9 cellular contexts compared by ENCODE assay signal in the genomic region with DNA sequence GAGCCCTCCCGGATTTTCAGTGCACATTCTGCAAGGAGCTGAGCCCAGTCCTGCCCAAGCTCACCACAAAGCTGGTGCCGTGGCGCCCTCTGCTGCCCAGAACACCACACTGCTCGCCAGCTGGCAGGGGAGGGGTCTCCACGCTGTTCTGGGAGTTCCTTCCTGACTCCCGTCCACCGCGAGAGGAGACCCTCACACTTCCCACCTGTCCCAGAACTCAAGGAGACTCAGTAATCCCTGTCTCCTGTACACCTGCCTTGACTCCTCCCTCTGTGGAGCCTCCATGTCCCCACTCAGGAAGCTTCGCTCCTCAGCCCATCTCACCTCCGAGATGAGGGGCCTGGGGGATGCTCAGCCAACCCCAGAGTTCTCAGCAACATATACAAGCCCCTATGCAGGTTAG. TPM values are rescaled to one million over a fixed set of nuclear protein-coding genes. Genes with fewer than 3 reads are reported as not detected.
DNase-seq lines count a peak whose midpoint lies in the region; ATAC-seq and TF ChIP-seq lines count a peak whose summit lies in the region.
"Had no signal": no experiment of that assay in that cellular context is flagged by ENCODE, and none has a peak within 500 bp of the region (broad histone marks: within the 10 kb centered on the region; RNA-seq: fewer than 3 reads in every experiment).

No MANE protein-coding gene starts in this region.

- H3K4me3 ChIP-seq in CD8-positive, alpha-beta memory T cell (ENCODE audit: low read length): peak overlapping the region; percentile 26
- H3K4me3 ChIP-seq in mammary epithelial cell (replicated peaks in 1 of 3; ENCODE audit: insufficient read depth in 1 of 3, low read depth in 2 of 3, low read length in 3 of 3): no peak overlapping the region

- POLR2A ChIA-PET in CD8-positive, alpha-beta memory T cell (lab: Charles Lee): interaction anchor here (0.6 to 1.6 kb wide), 6 partner anchors 9 to 49 kb away, joined by 3 to 5 read pairs (median 4); no protein-coding TSS in a partner anchor
- POLR2A ChIA-PET in WTC11 (lab: Charles Lee): interaction anchor here (1.0 kb wide), 2 partner anchors 38 to 565 kb away, joined by 3 read pairs; no protein-coding TSS in a partner anchor

- no peaks in the 10 kb centered on the region for H4K20me1 ChIP-seq in mammary epithelial cell (ENCODE audit: insufficient read depth, low read length)

- dilution Hi-C loops in mammary epithelial cell (cut with HindIII; ENCODE audit: low sequenced_read_pairs): loop anchor here (5.0 kb wide), 1 partner anchor 34 kb away; no protein-coding TSS in a partner anchor

- in situ Hi-C loops in mammary epithelial cell (cut with MboI; ENCODE audit: low sequenced_read_pairs in 2 of 2): loop anchor here in 1 of 2 donors (10.0 kb wide), 1 partner anchor 394 kb away; the partner anchor contains the start of gene SLC29A3

- peaks cover 39 to 54% (median 39%) of the 10 kb centered on the region in 3 donors for H3K4me1 Mint-ChIP-seq in CD8-positive, alpha-beta memory T cell
- H3K4me1 Mint-ChIP-seq in WTC11: peaks cover 4% of the 10 kb centered on the region

- no peak overlapping the region for H3K27ac ChIP-seq in CD8-positive, alpha-beta memory T cell (ENCODE audit: low read depth, low read length)
- H3K27ac ChIP-seq in mammary epithelial cell (ENCODE audit: insufficient read depth, low read depth, low read length): no peak overlapping the region

- H3K4me2 ChIP-seq in mammary epithelial cell (ENCODE audit: insufficient read depth, low read depth, low read length): no peak overlapping the region

- peak overlapping the region in 3 of 7 donors; percentile 20 to 78 (median 32) for H3K4me3 Mint-ChIP-seq in CD8-positive, alpha-beta memory T cell
- no peak overlapping the region; the same call in 1 of the 2 replicates for H3K4me3 Mint-ChIP-seq in WTC11

- no peaks in the 10 kb centered on the region for H3K36me3 Mint-ChIP-seq in CD8-positive, alpha-beta memory T cell
- H3K36me3 Mint-ChIP-seq in WTC11: no peaks in the 10 kb centered on the region

- TF ChIP-seq CTCF in WTC11 (IDR thresholded peaks at IDR 0.05) (peak; percentile 84), mammary epithelial cell (conservative IDR thresholded peaks at IDR 0.05 in 1 of 2, IDR thresholded peaks at IDR 0.05 in 1 of 2; ENCODE audit: extremely low read depth in 1 of 2, insufficient read depth in 1 of 2, low read depth in 1 of 2, low read length in 2 of 2) (peak; percentile 79 to 87)

- intact Hi-C loops in mammary epithelial cell (cut with micrococcal nuclease): loop anchor here (2.0 kb wide), 2 partner anchors 222 to 390 kb away; partner anchors contain the start of gene SLC29A3

- no peak overlapping the region for H3K9ac ChIP-seq in mammary epithelial cell (ENCODE audit: insufficient read depth, low read length)

- no peaks in the 10 kb centered on the region for H3K36me3 ChIP-seq in CD8-positive, alpha-beta memory T cell (ENCODE audit: insufficient read depth, low read length)
- H3K36me3 ChIP-seq in mammary epithelial cell (ENCODE audit: insufficient read depth, low read length): no peaks in the 10 kb centered on the region

- H3K79me2 ChIP-seq in mammary epithelial cell (ENCODE audit: insufficient read depth, low read length): no peaks in the 10 kb centered on the region

- no peak overlapping the region for H2AFZ ChIP-seq in mammary epithelial cell (ENCODE audit: low read depth, low read length)

- CTCF ChIA-PET in CD8-positive, alpha-beta memory T cell (lab: Charles Lee): interaction anchor here (0.7 to 11.1 kb wide), 42 partner anchors 10 to 405 kb away, joined by 3 to 160 read pairs (median 4); partner anchors contain the start of genes C10orf105, CDH23, PSAP and SLC29A3
- CTCF ChIA-PET in WTC11 (lab: Charles Lee) (interaction anchor here (0.6 to 5.9 kb wide), 80 partner anchors 11 to 404 kb away, joined by 3 to 158 read pairs (median 4); partner anchors contain the start of genes C10orf105, CDH23, SLC29A3 and VSIR), mammary epithelial cell (lab: Charles Lee; ENCODE audit: low non-redundant PET) (interaction anchor here (0.6 kb wide), 1 partner anchor 60 kb away, joined by 3 read pairs; no protein-coding TSS in a partner anchor)

- no peaks in the 10 kb centered on the region for H3K9me3 Mint-ChIP-seq in CD8-positive, alpha-beta memory T cell
- H3K9me3 Mint-ChIP-seq in WTC11: no peaks in the 10 kb centered on the region

- peak; percentile 94 for ATAC-seq in WTC11
- no peak for ATAC-seq in HG03097 (IDR thresholded peaks at IDR 0.05; ENCODE audit: low FRiP score, unreplicated experiment)

- DNase-seq in CD8-positive, alpha-beta memory T cell: peak; percentile 42 to 76 (median 49)
- DNase-seq in HuH-7.5 (ENCODE audit: low spot score): peak; percentile 69
- DNase-seq in WTC11 (ENCODE audit: low spot score): peak; percentile 92
- no peak for DNase-seq in mammary epithelial cell
- DNase-seq in islet precursor cell: peak; percentile 86
- DNase-seq in stimulated activated CD4-positive, alpha-beta T cell treated with anti-CD3 and anti-CD28 coated beads, Interleukin-4, amount 100 ng/mL, for 24 hours: peak; percentile 73
- no peak for DNase-seq in KG1 (lab: John Stamatoyannopoulos, UW)

- peak overlapping the region in 4 of 8 donors; percentile 17 to 72 (median 56) for H3K27ac Mint-ChIP-seq in CD8-positive, alpha-beta memory T cell
- H3K27ac Mint-ChIP-seq in WTC11: no peak overlapping the region

- no TSS peak for BruUV-seq in mammary epithelial cell (replicated peaks; lab: Mats Ljungman, UMichigan)

- peaks cover 30% of the 10 kb centered on the region for H3K4me1 ChIP-seq in CD8-positive, alpha-beta memory T cell (ENCODE audit: insufficient read depth, low read length)
- H3K4me1 ChIP-seq in mammary epithelial cell (ENCODE audit: insufficient read depth, low read length): peaks cover 28% of the 10 kb centered on the region

- H3K27me3 Mint-ChIP-seq in CD8-positive, alpha-beta memory T cell: no peaks in the 10 kb centered on the region
- no peaks in the 10 kb centered on the region; the same call in 1 of the 2 replicates for H3K27me3 Mint-ChIP-seq in WTC11 (ENCODE audit: low read depth)

- WGBS in mammary epithelial cell (ENCODE audit: low coverage, missing lambda C conversion rate): 50% methylated on average over 2 of the region's 10 CpGs

- H3K9me3 ChIP-seq in CD8-positive, alpha-beta memory T cell (ENCODE audit: low read length): no peaks in the 10 kb centered on the region
- H3K9me3 ChIP-seq in mammary epithelial cell (replicated peaks; ENCODE audit: insufficient read depth, low read length): no peaks in the 10 kb centered on the region

- no peaks in the 10 kb centered on the region for H3K27me3 ChIP-seq in CD8-positive, alpha-beta memory T cell (ENCODE audit: insufficient read depth, low read length, poor library complexity, severe bottlenecking)
- no peaks in the 10 kb centered on the region for H3K27me3 ChIP-seq in mammary epithelial cell (ENCODE audit: insufficient read depth, low read length)

TF ChIP-seq in WTC11, 78 proteins besides CTCF, POLR2A, EP300 and RAD21:
- TF ChIP-seq, protein P1, sequence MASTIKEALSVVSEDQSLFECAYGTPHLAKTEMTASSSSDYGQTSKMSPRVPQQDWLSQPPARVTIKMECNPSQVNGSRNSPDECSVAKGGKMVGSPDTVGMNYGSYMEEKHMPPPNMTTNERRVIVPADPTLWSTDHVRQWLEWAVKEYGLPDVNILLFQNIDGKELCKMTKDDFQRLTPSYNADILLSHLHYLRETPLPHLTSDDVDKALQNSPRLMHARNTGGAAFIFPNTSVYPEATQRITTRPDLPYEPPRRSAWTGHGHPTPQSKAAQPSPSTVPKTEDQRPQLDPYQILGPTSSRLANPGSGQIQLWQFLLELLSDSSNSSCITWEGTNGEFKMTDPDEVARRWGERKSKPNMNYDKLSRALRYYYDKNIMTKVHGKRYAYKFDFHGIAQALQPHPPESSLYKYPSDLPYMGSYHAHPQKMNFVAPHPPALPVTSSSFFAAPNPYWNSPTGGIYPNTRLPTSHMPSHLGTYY (CRISPR knock-in tag; IDR thresholded peaks at IDR 0.05): no peak
- TF ChIP-seq IRF1 (CRISPR knock-in tag; IDR thresholded peaks at IDR 0.05) (no peak), HMGXB4 (CRISPR knock-in tag; IDR thresholded peaks at IDR 0.05) (0 out of 2 replicates have a peak, but pooled peaks have one; percentile 24)

RNA-seq across cellular contexts. Expression of gene C10orf105, which starts 11.3 kb away (rescaled TPM):
- total RNA-seq in CD8-positive, alpha-beta memory T cell: under 1 TPM; 0.04 to 0.11 TPM
- 0.23 TPM for polyA plus RNA-seq in CD8-positive, alpha-beta memory T cell
- total RNA-seq in WTC11 (2021) (0.48 to 0.99 TPM (median 0.85 TPM) in 3 replicates), mammary epithelial cell (under 1 TPM in 1 of 2 donors, not detected in 1; under 0.01 TPM)
- polyA plus RNA-seq in mammary epithelial cell: not detected
- not detected for polyA minus RNA-seq in mammary epithelial cell
- total RNA-seq: M059J had no signal

Comparison
In these comparisons a context has a peak if more than half of its experiments do, and no peak if none do; other contexts are left out.
1. DNase-seq: peak in CD8-positive, alpha-beta memory T cell (5 of 5), HuH-7.5 (single experiment), WTC11 (single experiment), islet precursor cell (single experiment) and stimulated activated CD4-positive, alpha-beta T cell treated with anti-CD3 and anti-CD28 coated beads, Interleukin-4, amount 100 ng/mL, for 24 hours (single experiment); none in mammary epithelial cell (single experiment) and KG1 (single experiment).